11 cellular contexts compared by ENCODE assay signal in genomic region chr11:112523477-112523876, GRCh38.
A peak's percentile ranks its signal among the peaks of the same experiment; 100 is the strongest.
DNase-seq lines count a peak whose midpoint lies in the region; ATAC-seq and TF ChIP-seq lines count a peak whose summit lies in the region.
"Had no signal": no experiment of that assay in that cellular context is flagged by ENCODE, and none has a peak within 500 bp of the region (broad histone marks: within the 10 kb centered on the region; RNA-seq: fewer than 3 reads in every experiment).

No MANE protein-coding gene starts in this region.

- no peak overlapping the region for H3K4me3 Mint-ChIP-seq in neural progenitor cell
- no peak overlapping the region for H3K4me3 Mint-ChIP-seq in activated CD8-positive, alpha-beta memory T cell treated with anti-CD3 and anti-CD28 coated beads, Interleukin-2, amount 10 ng/mL, durations not matched to agents 7 days and 5 days
- H3K4me3 Mint-ChIP-seq: T-helper 1 cell treated with Interleukin-12 subunit alpha and Interleukin-12 subunit beta and Interleukin-4 antibody, amounts not matched to agents 30 μg/mL and 1 μg/mL, for 36 hours had no signal

- H3K27ac Mint-ChIP-seq in neural progenitor cell, result peak overlapping the region; percentile 95
- H3K27ac Mint-ChIP-seq in activated CD8-positive, alpha-beta memory T cell treated with anti-CD3 and anti-CD28 coated beads, Interleukin-2, amount 10 ng/mL, durations not matched to agents 7 days and 5 days, result no peak overlapping the region
- H3K27ac Mint-ChIP-seq: T-helper 1 cell treated with Interleukin-12 subunit alpha and Interleukin-12 subunit beta and Interleukin-4 antibody, amounts not matched to agents 30 μg/mL and 1 μg/mL, for 36 hours had no signal

- no peaks in the 10 kb centered on the region for H4K20me1 ChIP-seq in neural progenitor cell (ENCODE audit: low read depth)

- H3K9ac ChIP-seq in neural progenitor cell, result no peak overlapping the region
- H3K9ac ChIP-seq: parathyroid adenoma had no signal

- peaks cover 14% of the 10 kb centered on the region for H3K27me3 Mint-ChIP-seq in neural progenitor cell (ENCODE audit: insufficient read depth, low read depth)
- peaks cover 29% of the 10 kb centered on the region for H3K27me3 Mint-ChIP-seq in activated CD8-positive, alpha-beta memory T cell treated with anti-CD3 and anti-CD28 coated beads, Interleukin-2, amount 10 ng/mL, durations not matched to agents 7 days and 5 days

- H2AFZ ChIP-seq in neural progenitor cell (replicated peaks), result peak overlapping the region; percentile 47
- H2AFZ ChIP-seq: parathyroid adenoma had no signal

- DNase-seq in Daoy (ENCODE audit: low read depth) (peak; percentile 62), NCI-H748 treated with DMSO at 0.1 percent for 48 hours (lab: John Stamatoyannopoulos, UW) (peak; percentile 3), fibroblast of gingiva (ENCODE audit: low read depth) (peak; percentile 20), neural progenitor cell (ENCODE audit: low spot score) (peak; percentile 84), mucosa of gallbladder (ENCODE audit: low spot score) (no peak), SHP77 treated with DMSO at 0.1 percent for 48 hours (lab: John Stamatoyannopoulos, UW) (no peak)
- no peak for DNase-seq in activated CD8-positive, alpha-beta memory T cell treated with anti-CD3 and anti-CD28 coated beads, Interleukin-2, amount 10 ng/mL, durations not matched to agents 7 days and 5 days
- DNase-seq: activated naive CD4-positive, alpha-beta T cell had no signal

- H3K36me3 ChIP-seq in neural progenitor cell, result no peaks in the 10 kb centered on the region

- no peak for ATAC-seq in GM21423 (IDR thresholded peaks at IDR 0.05; ENCODE audit: unreplicated experiment)
- ATAC-seq in activated CD8-positive, alpha-beta memory T cell treated with anti-CD3 and anti-CD28 coated beads, Interleukin-2, amount 10 ng/mL, durations not matched to agents 7 days and 5 days, result no peak

- H3K9me3 ChIP-seq in neural progenitor cell (ENCODE audit: low read depth), result no peaks in the 10 kb centered on the region

- no peaks in the 10 kb centered on the region for H3K79me2 ChIP-seq in neural progenitor cell (ENCODE audit: low read depth)
- H3K79me2 ChIP-seq: parathyroid adenoma had no signal

- H3K27ac ChIP-seq in neural progenitor cell, result peak overlapping the region; percentile 75
- H3K27ac ChIP-seq: parathyroid adenoma had no signal

- no peaks in the 10 kb centered on the region for H3K36me3 Mint-ChIP-seq in neural progenitor cell
- H3K36me3 Mint-ChIP-seq in activated CD8-positive, alpha-beta memory T cell treated with anti-CD3 and anti-CD28 coated beads, Interleukin-2, amount 10 ng/mL, durations not matched to agents 7 days and 5 days, result no peaks in the 10 kb centered on the region

- peaks cover 24% of the 10 kb centered on the region for H3K4me1 ChIP-seq in neural progenitor cell
- H3K4me1 ChIP-seq: parathyroid adenoma had no signal

- no peaks in the 10 kb centered on the region for H3K27me3 ChIP-seq in neural progenitor cell

- TF ChIP-seq CTCF in neural progenitor cell (IDR thresholded peaks at IDR 0.05), result no peak

- peaks cover 15% of the 10 kb centered on the region for H3F3A ChIP-seq in neural progenitor cell (ENCODE audit: low read depth)

- peak overlapping the region; percentile 60 for H3K4me2 ChIP-seq in neural progenitor cell

- H3K4me1 Mint-ChIP-seq in neural progenitor cell, result peaks cover 31% of the 10 kb centered on the region
- H3K4me1 Mint-ChIP-seq in activated CD8-positive, alpha-beta memory T cell treated with anti-CD3 and anti-CD28 coated beads, Interleukin-2, amount 10 ng/mL, durations not matched to agents 7 days and 5 days, result peaks cover 6% of the 10 kb centered on the region

- H3K4me3 ChIP-seq in neural progenitor cell, result no peak overlapping the region

- CTCF ChIA-PET in activated CD8-positive, alpha-beta memory T cell treated with anti-CD3 and anti-CD28 coated beads, Interleukin-2, amount 10 ng/mL, durations not matched to agents 7 days and 5 days (lab: Charles Lee), result no interaction called here

- H3K9me3 Mint-ChIP-seq in neural progenitor cell, result peaks cover 4% of the 10 kb centered on the region
- no peaks in the 10 kb centered on the region for H3K9me3 Mint-ChIP-seq in activated CD8-positive, alpha-beta memory T cell treated with anti-CD3 and anti-CD28 coated beads, Interleukin-2, amount 10 ng/mL, durations not matched to agents 7 days and 5 days (ENCODE audit: low read depth)
- H3K9me3 Mint-ChIP-seq: T-helper 1 cell treated with Interleukin-12 subunit alpha and Interleukin-12 subunit beta and Interleukin-4 antibody, amounts not matched to agents 30 μg/mL and 1 μg/mL, for 36 hours had no signal

Comparison
In these comparisons a context has a peak if more than half of its experiments do, and no peak if none do; other contexts are left out.
1. DNase-seq: peak in Daoy (single experiment), NCI-H748 treated with DMSO at 0.1 percent for 48 hours (single experiment), fibroblast of gingiva (single experiment) and neural progenitor cell (single experiment); none in mucosa of gallbladder (single experiment), activated CD8-positive, alpha-beta memory T cell treated with anti-CD3 and anti-CD28 coated beads, Interleukin-2, amount 10 ng/mL, durations not matched to agents 7 days and 5 days (single experiment) and SHP77 treated with DMSO at 0.1 percent for 48 hours (single experiment).